In genomic region chr14:99601301-99601945, GRCh38 we compare ENCODE assay signal across 10 cellular contexts. TPM values are rescaled to one million over a fixed set of nuclear protein-coding genes. Genes with fewer than 3 reads are reported as not detected.
DNase-seq lines count a peak whose midpoint lies in the region; ATAC-seq, FAIRE-seq and TF ChIP-seq lines count a peak whose summit lies in the region.
"Had no signal": no experiment of that assay in that cellular context is flagged by ENCODE, and none has a peak within 500 bp of the region (broad histone marks: within the 10 kb centered on the region; RNA-seq: fewer than 3 reads in every experiment).

No MANE protein-coding gene starts in this region.

- H3K9me3 Mint-ChIP-seq in activated B cell treated with CpG ODN at 0.5 μM for 24 hours: no peaks in the 10 kb centered on the region
- H3K9me3 Mint-ChIP-seq in CD14-positive monocyte: peaks cover 0 to 9% (median 2%) of the 10 kb centered on the region in 7 donors

- intact Hi-C loops in activated B cell treated with CpG ODN at 0.5 μM for 24 hours (cut with micrococcal nuclease): loop anchor here (5.0 to 10.0 kb wide), 4 partner anchors 466 to 773 kb away; partner anchors contain the start of genes EVL, SLC25A29, WDR25 and YY1
- intact Hi-C loops in CD14-positive monocyte (cut with micrococcal nuclease): no loop called here

- TF ChIP-seq CTCF in activated B cell treated with CpG ODN at 0.5 μM for 24 hours (IDR thresholded peaks at IDR 0.05) (no peak), CD14-positive monocyte (IDR thresholded peaks at IDR 0.05) (no peak), GM13977 (IDR thresholded peaks at IDR 0.05; ENCODE audit: extremely low read depth, insufficient read depth, missing control alignments) (no peak)

- H3K4me2 ChIP-seq in skeletal muscle satellite cell (ENCODE audit: low read length): peak overlapping the region; percentile 62

- in situ Hi-C loops in GM13977 (cut with MboI; ENCODE audit: low pct_unique_long_range_greater_than_20kb, low sequenced_read_pairs, unreplicated experiment): no loop called here

- H3K27me3 Mint-ChIP-seq in activated B cell treated with CpG ODN at 0.5 μM for 24 hours (no peaks in the 10 kb centered on the region), CD14-positive monocyte (ENCODE audit: low read depth in 3 of 3) (peaks cover 40 to 58% (median 49%) of the 10 kb centered on the region in 3 donors)

- no peak overlapping the region for H3K27ac Mint-ChIP-seq in activated B cell treated with CpG ODN at 0.5 μM for 24 hours
- H3K27ac Mint-ChIP-seq in CD14-positive monocyte: no peak overlapping the region

- POLR2A ChIA-PET in activated B cell treated with CpG ODN at 0.5 μM for 24 hours (lab: Charles Lee): no interaction called here

- CTCF ChIA-PET in activated B cell treated with CpG ODN at 0.5 μM for 24 hours (lab: Charles Lee): no interaction called here

- no peak for ATAC-seq in activated B cell treated with CpG ODN at 0.5 μM for 24 hours (ENCODE audit: low read depth)
- no peak for ATAC-seq in GM18858 (IDR thresholded peaks at IDR 0.05; ENCODE audit: unreplicated experiment)

- H3K27me3 ChIP-seq in iPS-20b (ENCODE audit: insufficient read depth, low read length): peaks cover 37% of the 10 kb centered on the region
- no peaks in the 10 kb centered on the region for H3K27me3 ChIP-seq in skeletal muscle satellite cell (ENCODE audit: control insufficient read depth, insufficient read depth, low read length)

- DNase-seq in H54 (ENCODE audit: insufficient read length, low spot score) (no peak), activated B cell treated with CpG ODN at 0.5 μM for 24 hours (no peak), CD14-positive monocyte (ENCODE audit: low spot score) (no peak), CD1c-positive myeloid dendritic cell (ENCODE audit: extremely low spot score) (no peak), GM13977 (ENCODE audit: low spot score) (no peak)
- DNase-seq: aorta, NCI-H446 treated with DMSO at 0.1 percent for 48 hours had no signal

- H3K36me3 ChIP-seq in iPS-20b (ENCODE audit: insufficient read depth, low read depth, low read length) (no peaks in the 10 kb centered on the region), skeletal muscle satellite cell (ENCODE audit: insufficient read depth, low read length) (no peaks in the 10 kb centered on the region)

- H3K4me1 Mint-ChIP-seq in activated B cell treated with CpG ODN at 0.5 μM for 24 hours (peaks cover 9% of the 10 kb centered on the region), CD14-positive monocyte (peaks cover 7% of the 10 kb centered on the region)

- peak overlapping the region; percentile 69 for H3K4me3 ChIP-seq in iPS-20b (ENCODE audit: low read length)
- H3K4me3 ChIP-seq in skeletal muscle satellite cell (ENCODE audit: low read length): no peak overlapping the region

- H3K4me1 ChIP-seq in iPS-20b (ENCODE audit: insufficient read depth, low read length) (peaks cover 12% of the 10 kb centered on the region; the same call in 1 of the 2 replicates), skeletal muscle satellite cell (ENCODE audit: control insufficient read depth, insufficient read depth, low read length) (peaks cover 26% of the 10 kb centered on the region)

- peak; percentile 50 for FAIRE-seq in H54 (lab: Jason Lieb, UNC)

- no peak overlapping the region for H3K27ac ChIP-seq in iPS-20b (ENCODE audit: low read length)

- no peaks in the 10 kb centered on the region for H3K36me3 Mint-ChIP-seq in activated B cell treated with CpG ODN at 0.5 μM for 24 hours (ENCODE audit: low read depth)
- no peaks in the 10 kb centered on the region for H3K36me3 Mint-ChIP-seq in CD14-positive monocyte

- no peaks in the 10 kb centered on the region for H3K9me3 ChIP-seq in iPS-20b (ENCODE audit: insufficient read depth, low read depth, low read length)
- no peaks in the 10 kb centered on the region for H3K9me3 ChIP-seq in skeletal muscle satellite cell (replicated peaks; ENCODE audit: low read length)

- H3K9ac ChIP-seq in iPS-20b (ENCODE audit: low read depth, low read length) (no peak overlapping the region), skeletal muscle satellite cell (ENCODE audit: low read depth, low read length) (no peak overlapping the region)

- TF ChIP-seq POLR2A in H54 (IDR thresholded peaks at IDR 0.05; ENCODE audit: low read depth, low read length): no peak

- H3K4me3 Mint-ChIP-seq in activated B cell treated with CpG ODN at 0.5 μM for 24 hours (peak overlapping the region; percentile 60), CD14-positive monocyte (peak overlapping the region in 1 of 2 donors; percentile 65)

RNA-seq across cellular contexts. Expression of gene CCDC85C, which starts 2.6 kb away (rescaled TPM):
- total RNA-seq in activated B cell treated with CpG ODN at 0.5 μM for 24 hours: 1.8 and 1.9 TPM in 2 replicates
- total RNA-seq in skeletal muscle satellite cell (2012; rRNA removed): under 0.01 and 0.87 TPM in 2 replicates
- under 1 TPM in 1 of 2 donors, not detected in 1; 0.03 TPM for polyA plus RNA-seq in CD14-positive monocyte

RNA-seq across cellular contexts. Expression of gene HHIPL1, which starts 43.5 kb away (rescaled TPM):
- total RNA-seq in activated B cell treated with CpG ODN at 0.5 μM for 24 hours: not detected in 2 replicates
- 0.44 and 1.3 TPM in 2 replicates for total RNA-seq in skeletal muscle satellite cell (2012; rRNA removed)
- not detected for polyA plus RNA-seq in CD14-positive monocyte
